ENCODE assay signal across 3 cellular contexts in the genomic region with DNA sequence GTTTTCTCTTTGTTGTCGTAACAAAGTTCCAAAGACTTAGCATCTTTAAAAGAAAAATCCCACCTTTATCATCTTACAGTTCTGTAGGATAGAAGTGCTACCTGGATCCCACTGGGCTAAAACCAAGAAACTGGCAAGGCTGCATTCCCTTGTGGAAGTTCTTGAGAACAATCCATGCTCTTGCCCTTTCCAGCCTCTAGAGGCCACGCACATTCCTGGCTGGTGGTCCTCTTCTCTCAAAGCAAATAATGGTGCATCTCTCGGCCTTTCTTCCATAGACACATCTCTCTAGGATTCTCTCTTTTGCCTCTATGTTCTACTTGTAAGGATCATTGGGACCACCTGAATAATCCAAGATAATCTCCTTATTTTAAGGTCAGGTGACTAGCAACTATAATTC.
"Had no signal": no experiment of that assay in that cellular context is flagged by ENCODE, and none has a peak within 500 bp of the region (broad histone marks: within the 10 kb centered on the region; RNA-seq: fewer than 3 reads in every experiment).

No MANE protein-coding gene starts in this region.

- H3K4me3 ChIP-seq: GM12878 had no signal

- DNase-seq: GDM1, GF-D8 had no signal

- ATAC-seq: GM12878 had no signal
